ENCODE assay signal across 2 cellular contexts in the genomic region with DNA sequence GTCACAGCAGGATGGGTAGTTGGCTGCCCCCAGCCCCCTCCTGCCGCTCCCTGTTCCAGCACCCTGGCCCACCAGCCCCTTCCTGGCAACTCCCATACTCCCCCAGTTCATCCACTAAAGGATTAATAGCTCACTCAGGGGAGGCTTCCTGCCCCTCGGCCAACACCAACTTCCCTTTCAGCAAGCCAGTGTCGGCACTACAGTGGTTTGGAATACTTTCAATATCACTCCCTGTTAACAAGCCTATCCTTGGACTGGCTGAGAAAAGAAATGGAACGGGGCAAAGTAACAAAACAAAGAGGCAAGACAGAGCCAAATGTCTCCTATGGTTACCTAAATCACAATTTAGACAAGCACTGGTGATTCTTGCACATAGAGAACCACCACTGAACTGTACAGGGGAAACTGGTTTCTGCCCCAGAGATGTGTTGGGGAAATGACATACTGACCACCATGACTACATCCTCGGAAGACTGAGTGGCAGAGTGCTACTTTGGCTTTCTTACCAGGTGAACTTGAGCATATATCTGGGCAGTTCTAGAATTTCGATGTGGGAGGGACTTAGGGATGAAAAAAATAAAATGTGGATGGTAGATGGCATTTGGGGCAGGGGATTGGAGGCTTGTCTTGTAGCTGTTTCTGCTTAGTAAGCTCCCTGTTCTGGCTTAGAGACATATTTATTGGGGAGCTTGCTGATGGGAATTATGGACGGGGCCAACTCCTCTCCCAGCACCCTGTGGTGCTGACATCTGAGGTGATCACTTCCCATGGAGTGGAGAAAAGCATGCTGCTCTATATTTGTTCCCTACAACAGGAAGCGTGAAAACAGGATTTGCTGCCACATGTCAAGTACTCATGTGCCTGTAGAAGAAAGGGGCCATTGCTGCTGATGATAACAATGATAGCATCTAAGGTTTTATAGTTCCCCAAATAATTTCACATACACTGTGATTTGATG.
TF ChIP-seq lines count a peak whose summit lies in the region.

No MANE protein-coding gene starts in this region.

TF ChIP-seq in SK-N-SH, 30 proteins besides CTCF, POLR2A, EP300 and RAD21 (continued from another document):
- TF ChIP-seq MEF2A (IDR thresholded peaks at IDR 0.05; ENCODE audit: borderline replicate concordance, low read depth) = no peak
- no peak for TF ChIP-seq TCF12 (IDR thresholded peaks at IDR 0.05)
- no peak for TF ChIP-seq FOXM1 (IDR thresholded peaks at IDR 0.05; ENCODE audit: low read depth)
- no peak for TF ChIP-seq YY1 (IDR thresholded peaks at IDR 0.05; ENCODE audit: low read depth)
- TF ChIP-seq EZH2phosphoT487 (IDR thresholded peaks at IDR 0.05; ENCODE audit: borderline replicate concordance, low read depth) = no peak
- TF ChIP-seq JUND (IDR thresholded peaks at IDR 0.05) = no peak
- TF ChIP-seq, protein P1, sequence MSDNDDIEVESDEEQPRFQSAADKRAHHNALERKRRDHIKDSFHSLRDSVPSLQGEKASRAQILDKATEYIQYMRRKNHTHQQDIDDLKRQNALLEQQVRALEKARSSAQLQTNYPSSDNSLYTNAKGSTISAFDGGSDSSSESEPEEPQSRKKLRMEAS (IDR thresholded peaks at IDR 0.05; ENCODE audit: low read depth) = no peak
- no peak for TF ChIP-seq TAF1 (IDR thresholded peaks at IDR 0.05; ENCODE audit: borderline replicate concordance, low read depth, low read length)
- no peak for TF ChIP-seq IRF3 (IDR thresholded peaks at IDR 0.05; ENCODE audit: low read depth, low read length)
- TF ChIP-seq MXI1 (IDR thresholded peaks at IDR 0.05; ENCODE audit: low read depth, low read length) = no peak
- TF ChIP-seq, protein P2, sequence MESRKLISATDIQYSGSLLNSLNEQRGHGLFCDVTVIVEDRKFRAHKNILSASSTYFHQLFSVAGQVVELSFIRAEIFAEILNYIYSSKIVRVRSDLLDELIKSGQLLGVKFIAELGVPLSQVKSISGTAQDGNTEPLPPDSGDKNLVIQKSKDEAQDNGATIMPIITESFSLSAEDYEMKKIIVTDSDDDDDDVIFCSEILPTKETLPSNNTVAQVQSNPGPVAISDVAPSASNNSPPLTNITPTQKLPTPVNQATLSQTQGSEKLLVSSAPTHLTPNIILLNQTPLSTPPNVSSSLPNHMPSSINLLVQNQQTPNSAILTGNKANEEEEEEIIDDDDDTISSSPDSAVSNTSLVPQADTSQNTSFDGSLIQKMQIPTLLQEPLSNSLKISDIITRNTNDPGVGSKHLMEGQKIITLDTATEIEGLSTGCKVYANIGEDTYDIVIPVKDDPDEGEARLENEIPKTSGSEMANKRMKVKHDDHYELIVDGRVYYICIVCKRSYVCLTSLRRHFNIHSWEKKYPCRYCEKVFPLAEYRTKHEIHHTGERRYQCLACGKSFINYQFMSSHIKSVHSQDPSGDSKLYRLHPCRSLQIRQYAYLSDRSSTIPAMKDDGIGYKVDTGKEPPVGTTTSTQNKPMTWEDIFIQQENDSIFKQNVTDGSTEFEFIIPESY (IDR thresholded peaks at IDR 0.05; ENCODE audit: borderline replicate concordance, low read depth) = no peak
- TF ChIP-seq RFX5 (IDR thresholded peaks at IDR 0.05; ENCODE audit: low read length) = no peak
- TF ChIP-seq SMC3 (IDR thresholded peaks at IDR 0.05; ENCODE audit: low read depth, low read length) = no peak
- no peak for TF ChIP-seq ELF1 (IDR thresholded peaks at IDR 0.05)
TF ChIP-seq in SK-N-SH: peak in this region for 0.

TF ChIP-seq in SK-N-SH treated with all-trans-retinoic acid at 6 μM for 48 hours, 23 proteins besides CTCF, POLR2A, EP300 and RAD21 (continued from another document):
- TF ChIP-seq, protein P3, sequence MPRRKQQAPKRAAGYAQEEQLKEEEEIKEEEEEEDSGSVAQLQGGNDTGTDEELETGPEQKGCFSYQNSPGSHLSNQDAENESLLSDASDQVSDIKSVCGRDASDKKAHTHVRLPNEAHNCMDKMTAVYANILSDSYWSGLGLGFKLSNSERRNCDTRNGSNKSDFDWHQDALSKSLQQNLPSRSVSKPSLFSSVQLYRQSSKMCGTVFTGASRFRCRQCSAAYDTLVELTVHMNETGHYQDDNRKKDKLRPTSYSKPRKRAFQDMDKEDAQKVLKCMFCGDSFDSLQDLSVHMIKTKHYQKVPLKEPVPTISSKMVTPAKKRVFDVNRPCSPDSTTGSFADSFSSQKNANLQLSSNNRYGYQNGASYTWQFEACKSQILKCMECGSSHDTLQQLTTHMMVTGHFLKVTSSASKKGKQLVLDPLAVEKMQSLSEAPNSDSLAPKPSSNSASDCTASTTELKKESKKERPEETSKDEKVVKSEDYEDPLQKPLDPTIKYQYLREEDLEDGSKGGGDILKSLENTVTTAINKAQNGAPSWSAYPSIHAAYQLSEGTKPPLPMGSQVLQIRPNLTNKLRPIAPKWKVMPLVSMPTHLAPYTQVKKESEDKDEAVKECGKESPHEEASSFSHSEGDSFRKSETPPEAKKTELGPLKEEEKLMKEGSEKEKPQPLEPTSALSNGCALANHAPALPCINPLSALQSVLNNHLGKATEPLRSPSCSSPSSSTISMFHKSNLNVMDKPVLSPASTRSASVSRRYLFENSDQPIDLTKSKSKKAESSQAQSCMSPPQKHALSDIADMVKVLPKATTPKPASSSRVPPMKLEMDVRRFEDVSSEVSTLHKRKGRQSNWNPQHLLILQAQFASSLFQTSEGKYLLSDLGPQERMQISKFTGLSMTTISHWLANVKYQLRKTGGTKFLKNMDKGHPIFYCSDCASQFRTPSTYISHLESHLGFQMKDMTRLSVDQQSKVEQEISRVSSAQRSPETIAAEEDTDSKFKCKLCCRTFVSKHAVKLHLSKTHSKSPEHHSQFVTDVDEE (CRISPR knock-in tag; IDR thresholded peaks at IDR 0.05) = no peak
- no peak for TF ChIP-seq OSR1 (CRISPR knock-in tag; IDR thresholded peaks at IDR 0.05)
- TF ChIP-seq TCF4 (CRISPR knock-in tag; IDR thresholded peaks at IDR 0.05; ENCODE audit: borderline replicate concordance) = no peak
- TF ChIP-seq SNAI2 (CRISPR knock-in tag; IDR thresholded peaks at IDR 0.05) = no peak
